In genomic region chr2:19731040-19731439, GRCh38 we compare ENCODE assay signal across 18 cellular contexts.
DNase-seq lines count a peak whose midpoint lies in the region; ATAC-seq and TF ChIP-seq lines count a peak whose summit lies in the region.
"Had no signal": no experiment of that assay in that cellular context is flagged by ENCODE, and none has a peak within 500 bp of the region (broad histone marks: within the 10 kb centered on the region; RNA-seq: fewer than 3 reads in every experiment).

No MANE protein-coding gene starts in this region.

- CTCF ChIA-PET in PC-3 (lab: Charles Lee) = interaction anchor here (0.5 kb wide), 1 partner anchor 33 kb away, joined by 3 read pairs; no protein-coding TSS in a partner anchor

- H3K9ac ChIP-seq in PC-3 (ENCODE audit: low read length) = no peak overlapping the region
- H3K9ac ChIP-seq: BLaER1 treated with 17β-estradiol and CSF1 and Interleukin-3, amounts not matched to agents 10 nM and 100 nM; GM23248 had no signal

- H3K4me3 ChIP-seq in AG09309 (ENCODE audit: control insufficient read depth, low read depth, low read length) (no peak overlapping the region), PC-3 (ENCODE audit: low read length) (no peak overlapping the region), foreskin fibroblast (ENCODE audit: low read depth in 1 of 2, low read length in 2 of 2) (no peak overlapping the region), mucosa of descending colon (no peak overlapping the region)
- H3K4me3 ChIP-seq: BLaER1 treated with 17β-estradiol and CSF1 and Interleukin-3, amounts not matched to agents 10 nM and 100 nM; GM23248 had no signal

- no peaks in the 10 kb centered on the region for H3K27me3 ChIP-seq in PC-3 (ENCODE audit: low read length)
- H3K27me3 ChIP-seq: BE2C; BLaER1 treated with 17β-estradiol and CSF1 and Interleukin-3, amounts not matched to agents 10 nM and 100 nM had no signal

- H3K9me2 ChIP-seq in PC-3 (replicated peaks; ENCODE audit: low read length) = no peaks in the 10 kb centered on the region

- H3K27ac ChIP-seq in PC-3 (ENCODE audit: low read length) = no peak overlapping the region
- H3K27ac ChIP-seq: 22Rv1; BLaER1 treated with 17β-estradiol and CSF1 and Interleukin-3, amounts not matched to agents 10 nM and 100 nM; GM23248 had no signal

- DNase-seq in AG09309 (ENCODE audit: low read depth) (peak; percentile 23), PC-3 (peak; percentile 6), foreskin fibroblast (peak; percentile 38 to 59), mucosa of descending colon (no peak), HPDE6-E6E7 (ENCODE audit: extremely low spot score) (no peak), NCI-H524 treated with DMSO at 0.1 percent for 48 hours (lab: John Stamatoyannopoulos, UW) (no peak)
- DNase-seq in activated CD4-positive, alpha-beta T cell treated with anti-CD3 and anti-CD28 coated beads, Interleukin-2, amount 50 U/mL, for 4 hours = no peak
- DNase-seq: AML-193; BE2C; CD4-positive, alpha-beta T cell; CD8-positive, alpha-beta memory T cell; DMS 273 treated with DMSO at 0.1 percent for 48 hours; DMS79; GM23248; H7; HCEC 1CT had no signal

- H4K20me1 ChIP-seq in PC-3 (ENCODE audit: low read length) = no peaks in the 10 kb centered on the region
- H4K20me1 ChIP-seq: BLaER1 treated with 17β-estradiol and CSF1 and Interleukin-3, amounts not matched to agents 10 nM and 100 nM had no signal

- no TSS peak for BruUV-seq in PC-3 (replicated peaks; lab: Mats Ljungman, UMichigan)

- ATAC-seq in PC-3 = peak; percentile 73
- ATAC-seq in mucosa of descending colon = peak; percentile 16

- TF ChIP-seq CTCF in AG09309 (IDR thresholded peaks at IDR 0.05; ENCODE audit: control insufficient read depth, insufficient read depth, low read depth, low read length, missing control alignments) (no peak), PC-3 (conservative IDR thresholded peaks at IDR 0.05; ENCODE audit: low read depth, low read length) (no peak), foreskin fibroblast (IDR thresholded peaks at IDR 0.05; ENCODE audit: low read depth, low read length) (no peak), mucosa of descending colon (IDR thresholded peaks at IDR 0.05) (no peak)

- no peaks in the 10 kb centered on the region for H3F3A ChIP-seq in PC-3 (ENCODE audit: low read length, unreplicated experiment)

- no peaks in the 10 kb centered on the region for H3K79me2 ChIP-seq in PC-3 (ENCODE audit: low read length)

- intact Hi-C loops in PC-3 (cut with micrococcal nuclease) = no loop called here
- intact Hi-C loops in mucosa of descending colon (cut with DNase I, micrococcal nuclease) = no loop called here

- no peak overlapping the region for H3K4me2 ChIP-seq in PC-3 (ENCODE audit: low read length)
- H3K4me2 ChIP-seq: BLaER1 treated with 17β-estradiol and CSF1 and Interleukin-3, amounts not matched to agents 10 nM and 100 nM had no signal

- POLR2A ChIA-PET in PC-3 (lab: Charles Lee; ENCODE audit: unreplicated experiment) = no interaction called here

- H3K4me1 ChIP-seq in PC-3 (ENCODE audit: insufficient read depth, low read length) (no peaks in the 10 kb centered on the region), mucosa of descending colon (ENCODE audit: low read depth) (no peaks in the 10 kb centered on the region)
- H3K4me1 ChIP-seq: BE2C; BLaER1 treated with 17β-estradiol and CSF1 and Interleukin-3, amounts not matched to agents 10 nM and 100 nM had no signal

- H3K36me3 ChIP-seq in PC-3 (ENCODE audit: low read depth, low read length) (no peaks in the 10 kb centered on the region), mucosa of descending colon (ENCODE audit: low read depth) (no peaks in the 10 kb centered on the region)
- H3K36me3 ChIP-seq: BE2C; BLaER1 treated with 17β-estradiol and CSF1 and Interleukin-3, amounts not matched to agents 10 nM and 100 nM had no signal

- no peaks in the 10 kb centered on the region for H3K9me3 ChIP-seq in PC-3 (ENCODE audit: low read length)
- no peaks in the 10 kb centered on the region for H3K9me3 ChIP-seq in mucosa of descending colon
- H3K9me3 ChIP-seq: BE2C; BLaER1 treated with 17β-estradiol and CSF1 and Interleukin-3, amounts not matched to agents 10 nM and 100 nM had no signal

- no peak overlapping the region for H2AFZ ChIP-seq in PC-3 (ENCODE audit: low read length)
- H2AFZ ChIP-seq: GM23248 had no signal

Comparison
In these comparisons a context has a peak if more than half of its experiments do, and no peak if none do; other contexts are left out.
1. DNase-seq: peak in AG09309 (single experiment), PC-3 (single experiment) and foreskin fibroblast (2 of 2); none in mucosa of descending colon (0 of 3), HPDE6-E6E7 (single experiment), NCI-H524 treated with DMSO at 0.1 percent for 48 hours (single experiment) and activated CD4-positive, alpha-beta T cell treated with anti-CD3 and anti-CD28 coated beads, Interleukin-2, amount 50 U/mL, for 4 hours (0 of 2).